9 cellular contexts compared by ENCODE assay signal in genomic region chr19:53870485-53870844, GRCh38. TPM values are rescaled to one million over a fixed set of nuclear protein-coding genes. Genes with fewer than 3 reads are reported as not detected.
A peak's percentile ranks its signal among the peaks of the same experiment; 100 is the strongest.
DNase-seq lines count a peak whose midpoint lies in the region; ATAC-seq and TF ChIP-seq lines count a peak whose summit lies in the region.
"Had no signal": no experiment of that assay in that cellular context is flagged by ENCODE, and none has a peak within 500 bp of the region (broad histone marks: within the 10 kb centered on the region; RNA-seq: fewer than 3 reads in every experiment).

No MANE protein-coding gene starts in this region.

- H3K27me3 ChIP-seq in iPS-15b (ENCODE audit: control insufficient read depth, insufficient read depth, low read length): no peaks in the 10 kb centered on the region
- no peaks in the 10 kb centered on the region for H3K27me3 ChIP-seq in stomach smooth muscle (ENCODE audit: control insufficient read depth in 1 of 2, insufficient read depth in 2 of 2, low read length in 2 of 2)

- H3K4me1 ChIP-seq in iPS-15b (ENCODE audit: control insufficient read depth, insufficient read depth, low read length) (peaks cover 4% of the 10 kb centered on the region), stomach smooth muscle (ENCODE audit: control insufficient read depth, insufficient read depth, low read length) (peaks cover 53% of the 10 kb centered on the region)

- no peak overlapping the region for H3K9ac ChIP-seq in iPS-15b (ENCODE audit: low read depth, low read length)
- H3K9ac ChIP-seq in stomach smooth muscle (ENCODE audit: low read length in 2 of 2): peak overlapping the region; percentile 13 to 23

- DNase-seq in HT-29 (ENCODE audit: low spot score) (peak; percentile 48), NCI-H128 (lab: John Stamatoyannopoulos, UW; ENCODE audit: unreplicated experiment) (no peak), NCI-H526 treated with DMSO at 0.1 percent for 48 hours (lab: John Stamatoyannopoulos, UW) (no peak)

- peaks cover 27% of the 10 kb centered on the region for H3K36me3 ChIP-seq in iPS-15b (ENCODE audit: control insufficient read depth, insufficient read depth, low read length)
- H3K36me3 ChIP-seq in stomach smooth muscle (ENCODE audit: control insufficient read depth in 2 of 2, insufficient read depth in 2 of 2, low read length in 2 of 2): peaks cover 22 to 23% of the 10 kb centered on the region in 2 donors

- TF ChIP-seq CTCF in VCaP (conservative IDR thresholded peaks at IDR 0.05): no peak

- H3K27ac ChIP-seq in VCaP (peak overlapping the region; percentile 52), stomach smooth muscle (ENCODE audit: low read length) (peak overlapping the region; percentile 37)

- no peaks in the 10 kb centered on the region for H3K9me3 ChIP-seq in iPS-15b (ENCODE audit: control insufficient read depth, insufficient read depth, low read length)
- H3K9me3 ChIP-seq in stomach smooth muscle (ENCODE audit: control insufficient read depth in 2 of 2, low read length in 2 of 2): no peaks in the 10 kb centered on the region

- H3K4me3 ChIP-seq in iPS-15b (ENCODE audit: low read depth, low read length) (peak overlapping the region; percentile 43), stomach smooth muscle (ENCODE audit: low read length in 2 of 2) (peak overlapping the region; percentile 41 to 61)

- no peak for ATAC-seq in GM21529 (IDR thresholded peaks at IDR 0.05; ENCODE audit: unreplicated experiment)

RNA-seq across cellular contexts. Expression of gene MYADM, which starts 2.8 kb away (rescaled TPM):
- total RNA-seq in HT-29 (2014; rRNA removed; shearing (Covaris generic)): 103 and 139 TPM in 2 replicates

RNA-seq across cellular contexts. Expression of gene PRKCG, which starts 11.5 kb away (rescaled TPM):
- total RNA-seq in HT-29 (2014; rRNA removed; shearing (Covaris generic)): 0.03 and 0.05 TPM in 2 replicates
- total RNA-seq: pulmonary artery endothelial cell, RPMI7951 had no signal

RNA-seq across cellular contexts. Expression of gene CACNG7, which starts 38.6 kb away (rescaled TPM):
- total RNA-seq in HT-29 (2014; rRNA removed; shearing (Covaris generic)): not detected in 2 replicates
- total RNA-seq: RPMI7951 had no signal

RNA-seq across cellular contexts. Expression of gene NLRP12, which starts 46.4 kb away (rescaled TPM):
- not detected in 2 replicates for total RNA-seq in HT-29 (2014; rRNA removed; shearing (Covaris generic))
- total RNA-seq: RPMI7951 had no signal
